ENCODE assay signal across 1 cellular context in genomic region chr21:45911806-45912325, GRCh38.
TF ChIP-seq lines count a peak whose summit lies in the region.

No MANE protein-coding gene starts in this region.

TF ChIP-seq in H1, 55 proteins besides CTCF, POLR2A, EP300 and RAD21 (continued from another document):
- TF ChIP-seq CBX5 (IDR thresholded peaks at IDR 0.05; ENCODE audit: low read depth, low read length) = no peak
- no peak for TF ChIP-seq SAP30 (IDR thresholded peaks at IDR 0.05; ENCODE audit: insufficient read depth, insufficient replicate concordance, low read length)
TF ChIP-seq in H1: peak in this region for 0.
